1 cellular context compared by ENCODE assay signal in genomic region chr1:25442178-25442577, GRCh38.
TF ChIP-seq lines count a peak whose summit lies in the region.

No MANE protein-coding gene starts in this region.

TF ChIP-seq in HepG2, 621 proteins besides CTCF, POLR2A, EP300 and RAD21:
- no peak for TF ChIP-seq ZNF792 (CRISPR knock-in tag; IDR thresholded peaks at IDR 0.05)
- no peak for TF ChIP-seq NFAT5 (CRISPR knock-in tag; IDR thresholded peaks at IDR 0.05)
- TF ChIP-seq U2AF2 (IDR thresholded peaks at IDR 0.05; ENCODE audit: low read depth, low read length), result no peak
- TF ChIP-seq ZNF883 (CRISPR knock-in tag; IDR thresholded peaks at IDR 0.05; ENCODE audit: not compliant biosample characterization), result no peak
- no peak for TF ChIP-seq ZBTB1 (CRISPR knock-in tag; IDR thresholded peaks at IDR 0.05; ENCODE audit: borderline replicate concordance)
- TF ChIP-seq ZNF780A (CRISPR knock-in tag; IDR thresholded peaks at IDR 0.05), result no peak
- no peak for TF ChIP-seq AHR (CRISPR knock-in tag; IDR thresholded peaks at IDR 0.05)
- no peak for TF ChIP-seq ZNF275 (CRISPR knock-in tag; IDR thresholded peaks at IDR 0.05; ENCODE audit: borderline replicate concordance)
- TF ChIP-seq ZFP36L1 (CRISPR knock-in tag; IDR thresholded peaks at IDR 0.05), result no peak
- TF ChIP-seq ZNF296 (CRISPR knock-in tag; conservative IDR thresholded peaks at IDR 0.05), result no peak
- no peak for TF ChIP-seq ZXDC (CRISPR knock-in tag; IDR thresholded peaks at IDR 0.05)
